Comparison of ENCODE assay signal across 1 cellular context in the genomic region with DNA sequence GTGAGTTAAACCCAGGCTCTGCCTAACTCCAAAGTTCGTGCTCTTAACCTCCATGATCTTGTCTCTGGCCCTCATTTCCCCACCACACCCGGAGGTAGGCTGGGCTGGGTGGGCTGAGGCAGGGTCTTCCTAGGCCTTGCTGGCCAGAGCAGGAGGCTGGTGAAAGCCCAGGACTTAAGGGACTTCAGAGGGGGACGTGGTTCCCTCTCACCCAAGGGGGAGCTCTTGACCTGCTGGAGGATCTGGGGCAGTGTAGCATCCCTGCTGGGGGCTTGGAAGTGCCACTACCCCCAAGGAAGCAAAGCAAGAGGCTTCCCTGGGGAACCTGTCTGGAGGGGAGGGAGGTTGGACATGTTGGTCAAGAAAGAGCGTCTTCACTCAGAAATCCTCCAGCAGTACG.
TF ChIP-seq lines count a peak whose summit lies in the region.

No MANE protein-coding gene starts in this region.

TF ChIP-seq in H1, 55 proteins besides CTCF, POLR2A, EP300 and RAD21:
- TF ChIP-seq BACH1 (IDR thresholded peaks at IDR 0.05; ENCODE audit: low read length): no peak
- TF ChIP-seq CEBPB (IDR thresholded peaks at IDR 0.05; ENCODE audit: low read depth, low read length): no peak
- no peak for TF ChIP-seq BCL11A (IDR thresholded peaks at IDR 0.05; ENCODE audit: low read depth in 2 of 2, low read length in 2 of 2)
- no peak for TF ChIP-seq KDM1A (IDR thresholded peaks at IDR 0.05; ENCODE audit: borderline replicate concordance, low read length)
- TF ChIP-seq, protein P1, sequence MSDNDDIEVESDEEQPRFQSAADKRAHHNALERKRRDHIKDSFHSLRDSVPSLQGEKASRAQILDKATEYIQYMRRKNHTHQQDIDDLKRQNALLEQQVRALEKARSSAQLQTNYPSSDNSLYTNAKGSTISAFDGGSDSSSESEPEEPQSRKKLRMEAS (IDR thresholded peaks at IDR 0.05): no peak
- TF ChIP-seq KDM5A (IDR thresholded peaks at IDR 0.05; ENCODE audit: low read length): no peak
- TF ChIP-seq GTF2F1 (IDR thresholded peaks at IDR 0.05; ENCODE audit: borderline replicate concordance, low read depth, low read length): no peak
- TF ChIP-seq CREB1 (IDR thresholded peaks at IDR 0.05): no peak
